19 cellular contexts compared by ENCODE assay signal in the genomic region with DNA sequence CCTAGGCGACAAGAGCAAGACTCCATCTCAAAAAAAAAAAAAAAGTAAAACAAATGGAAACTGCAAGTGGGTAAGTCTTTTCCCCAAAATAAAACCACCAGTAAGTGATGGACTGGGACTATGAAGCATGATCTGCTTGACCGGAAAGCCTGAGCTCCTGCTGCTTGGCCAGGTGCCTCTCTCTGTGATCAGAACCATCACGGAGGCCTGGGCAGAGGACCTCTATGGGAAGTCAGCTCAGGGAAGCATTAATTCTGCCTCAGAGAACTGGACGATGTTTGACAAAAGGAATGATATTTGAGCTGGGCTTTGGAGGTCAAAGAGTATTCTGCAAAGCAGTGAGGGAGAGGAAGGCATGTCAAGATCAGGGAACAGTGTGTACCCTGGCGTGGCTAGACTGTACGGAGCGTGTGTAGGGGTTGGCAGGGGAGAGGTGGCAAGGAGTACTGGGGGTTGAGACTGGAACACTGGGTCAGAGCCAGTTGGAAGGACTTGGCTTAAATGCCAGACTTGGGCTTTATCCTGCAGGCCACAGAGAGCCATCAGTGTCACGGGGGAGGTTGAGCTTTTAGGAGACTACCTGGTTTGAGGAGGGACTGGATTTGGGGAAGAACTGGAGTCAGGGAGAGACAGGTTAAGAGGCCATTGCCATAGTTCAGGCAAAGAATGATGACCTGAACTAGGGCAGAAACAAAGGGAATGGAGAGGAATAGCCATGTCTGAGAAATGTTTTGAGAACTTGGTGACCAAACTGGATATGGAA. TPM values are rescaled to one million over a fixed set of nuclear protein-coding genes. Genes with fewer than 3 reads are reported as not detected.
DNase-seq lines count a peak whose midpoint lies in the region; ATAC-seq and TF ChIP-seq lines count a peak whose summit lies in the region.
"Had no signal": no experiment of that assay in that cellular context is flagged by ENCODE, and none has a peak within 500 bp of the region (broad histone marks: within the 10 kb centered on the region; RNA-seq: fewer than 3 reads in every experiment).

No MANE protein-coding gene starts in this region.

- no peaks in the 10 kb centered on the region for H3K9me3 Mint-ChIP-seq in MCF 10A (ENCODE audit: unreplicated experiment)
- H3K9me3 Mint-ChIP-seq: central memory CD8-positive, alpha-beta T cell; natural killer cell treated with Interleukin-12 subunit alpha and Interleukin-12 subunit beta and Interleukin-15 and Interleukin-18, amount 100 ng/mL, for 72 hours had no signal

- no peaks in the 10 kb centered on the region for H3K27me3 ChIP-seq in breast epithelium
- H3K27me3 ChIP-seq in gastrocnemius medialis: no peaks in the 10 kb centered on the region
- H3K27me3 ChIP-seq in aorta (ENCODE audit: control insufficient read depth in 1 of 2, insufficient read depth in 2 of 2, low read length in 1 of 2): no peaks in the 10 kb centered on the region

- ATAC-seq in left ventricle myocardium superior: peak; percentile 87
- ATAC-seq in gastrocnemius medialis: peak; percentile 61 to 62
- peak; percentile 79 for ATAC-seq in aorta (ENCODE audit: low FRiP score)
- ATAC-seq: natural killer cell treated with Interleukin-12 subunit alpha and Interleukin-12 subunit beta and Interleukin-15 and Interleukin-18, amount 100 ng/mL, for 72 hours had no signal

- 10 to 15% methylated on average over 8 of the region's 8 CpGs for WGBS in aorta, 2 donors

- no peak overlapping the region for H3K4me3 Mint-ChIP-seq in MCF 10A (ENCODE audit: unreplicated experiment)
- H3K4me3 Mint-ChIP-seq: central memory CD8-positive, alpha-beta T cell; natural killer cell treated with Interleukin-12 subunit alpha and Interleukin-12 subunit beta and Interleukin-15 and Interleukin-18, amount 100 ng/mL, for 72 hours had no signal

- no peak for DNase-seq in MCF 10A (ENCODE audit: unreplicated experiment)
- DNase-seq in breast epithelium (ENCODE audit: low spot score in 2 of 2): no peak
- peak; percentile 75 for DNase-seq in left ventricle myocardium superior
- DNase-seq in gastrocnemius medialis: peak; percentile 95 to 98
- DNase-seq in aorta: peak in 1 of 2 donors; percentile 84
- DNase-seq in stimulated activated CD8-positive, alpha-beta memory T cell treated with anti-CD3 and anti-CD28 coated beads, Interleukin-4, amount 100 ng/mL, for 48 hours: no peak
- no peak for DNase-seq in activated CD4-positive, alpha-beta T cell treated with anti-CD3 and anti-CD28 coated beads, Interleukin-2, amount 50 U/mL, for 1 hour
- DNase-seq in NCI-H2227 treated with DMSO at 0.1 percent for 48 hours (lab: John Stamatoyannopoulos, UW): no peak
- DNase-seq: 8988T; activated gamma-delta T cell treated with Interleukin-2 at 50 U/mL for 16 hours; BE2C; hippocampal formation; KBM-7; NCI-H1092; NCI-H524; stimulated activated CD4-positive, alpha-beta T cell treated with anti-CD3 and anti-CD28 coated beads, Interleukin-12 subunit alpha, Interleukin-12 subunit beta, amount 100 ng/mL, for 4 hours had no signal

- CTCF ChIA-PET in MCF 10A (lab: Yijun Ruan, JAX): interaction anchor here (0.9 to 1.7 kb wide), 6 partner anchors 16 to 120 kb away, joined by 3 to 8 read pairs (median 4); no protein-coding TSS in a partner anchor

- POLR2A ChIA-PET in MCF 10A (lab: Yijun Ruan, JAX): no interaction called here

- H3K4me3 ChIP-seq in breast epithelium (no peak overlapping the region), gastrocnemius medialis (peak overlapping the region in 2 of 4 donors; percentile 4 to 35), aorta (ENCODE audit: low read length in 2 of 2) (no peak overlapping the region)

- intact Hi-C loops in MCF 10A (cut with micrococcal nuclease): no loop called here
- intact Hi-C loops in breast epithelium (cut with DNase I; ENCODE audit: low total_unique reads): no loop called here
- intact Hi-C loops in left ventricle myocardium superior (cut with micrococcal nuclease): no loop called here
- intact Hi-C loops in gastrocnemius medialis (cut with DNase I; ENCODE audit: low total_unique reads): no loop called here
- intact Hi-C loops in aorta (cut with DNase I): no loop called here

- peaks cover 24% of the 10 kb centered on the region for H3K4me1 Mint-ChIP-seq in MCF 10A (ENCODE audit: insufficient read depth, unreplicated experiment)
- H3K4me1 Mint-ChIP-seq: central memory CD8-positive, alpha-beta T cell had no signal

- H3K36me3 Mint-ChIP-seq in MCF 10A (ENCODE audit: insufficient read depth, unreplicated experiment): no peaks in the 10 kb centered on the region
- H3K36me3 Mint-ChIP-seq: natural killer cell treated with Interleukin-12 subunit alpha and Interleukin-12 subunit beta and Interleukin-15 and Interleukin-18, amount 100 ng/mL, for 72 hours had no signal

- H3K27ac ChIP-seq in breast epithelium: no peak overlapping the region
- peak overlapping the region; percentile 92 to 100 (median 98) for H3K27ac ChIP-seq in gastrocnemius medialis
- peak overlapping the region; percentile 71 to 95 for H3K27ac ChIP-seq in aorta (ENCODE audit: low read depth in 1 of 2, low read length in 2 of 2)

- no peak for TF ChIP-seq POLR2A in breast epithelium (IDR thresholded peaks at IDR 0.05)
- peak; percentile 55 to 71 for TF ChIP-seq POLR2A in gastrocnemius medialis (IDR thresholded peaks at IDR 0.05)

- TF ChIP-seq CTCF in MCF 10A (IDR thresholded peaks at IDR 0.05; ENCODE audit: unreplicated experiment): no peak
- TF ChIP-seq CTCF in breast epithelium (IDR thresholded peaks at IDR 0.05): no peak
- TF ChIP-seq CTCF in gastrocnemius medialis (IDR thresholded peaks at IDR 0.05 in 4 of 5, conservative IDR thresholded peaks at IDR 0.05 in 1 of 5): no peak

- no TSS peak for BruUV-seq in MCF 10A (replicated peaks; lab: Mats Ljungman, UMichigan)

- peaks cover 12% of the 10 kb centered on the region for H3K27me3 Mint-ChIP-seq in MCF 10A (ENCODE audit: insufficient read depth, unreplicated experiment)

- no peaks in the 10 kb centered on the region for H3K36me3 ChIP-seq in breast epithelium
- H3K36me3 ChIP-seq in gastrocnemius medialis: peaks cover 0 to 69% of the 10 kb centered on the region in 2 donors
- H3K36me3 ChIP-seq in aorta (ENCODE audit: control insufficient read depth in 1 of 2, insufficient read depth in 2 of 2, low read length in 1 of 2): peaks cover 0 to 12% of the 10 kb centered on the region in 2 donors
- H3K36me3 ChIP-seq: BE2C had no signal

- in situ Hi-C loops in gastrocnemius medialis (cut with MboI; ENCODE audit: low sequenced_read_pairs in 4 of 4): no loop called here

- H3K4me1 ChIP-seq in breast epithelium (no peaks in the 10 kb centered on the region), gastrocnemius medialis (peaks cover 83 to 85% of the 10 kb centered on the region in 2 donors), aorta (ENCODE audit: control insufficient read depth in 1 of 2, insufficient read depth in 2 of 2, low read length in 2 of 2) (peaks cover 4 to 6% of the 10 kb centered on the region in 2 donors)
- H3K4me1 ChIP-seq: BE2C had no signal

- H3K9me3 ChIP-seq in breast epithelium (no peaks in the 10 kb centered on the region), gastrocnemius medialis (no peaks in the 10 kb centered on the region), aorta (ENCODE audit: control insufficient read depth, low read length) (no peaks in the 10 kb centered on the region)
- H3K9me3 ChIP-seq: BE2C had no signal

- H3K27ac Mint-ChIP-seq in MCF 10A (ENCODE audit: low read depth, unreplicated experiment): peak overlapping the region; percentile 8
- H3K27ac Mint-ChIP-seq: natural killer cell treated with Interleukin-12 subunit alpha and Interleukin-12 subunit beta and Interleukin-15 and Interleukin-18, amount 100 ng/mL, for 72 hours had no signal

RNA-seq across cellular contexts. Expression of a gene that starts 16.4 kb away (rescaled TPM):
- total RNA-seq in MCF 10A (2022) (0.07 TPM in 1 of 2 replicates, not detected in the other), breast epithelium (100 to 1,000 TPM in 1 of 3 donors, 1 to 10 TPM in 2; 3.9 to 229 (median 6.4) TPM), left ventricle myocardium superior (243 TPM), gastrocnemius medialis (100 to 1,000 TPM; 281 to 710 (median 413) TPM), aorta (10 to 100 TPM; 24.8 to 27.7 TPM)
- polyA plus RNA-seq in aorta: 10 to 100 TPM; 15.3 to 26.9 TPM
- total RNA-seq: natural killer cell treated with Interleukin-12 subunit alpha and Interleukin-12 subunit beta and Interleukin-15 and Interleukin-18, amount 100 ng/mL, for 72 hours had no signal

RNA-seq across cellular contexts. Expression of a gene that starts 19.4 kb away (rescaled TPM):
- total RNA-seq in MCF 10A (2022): not detected in 2 replicates
- total RNA-seq in breast epithelium: 1 to 10 TPM in 1 of 3 donors, not detected in 2; 4.5 TPM
- not detected for total RNA-seq in left ventricle myocardium superior
- total RNA-seq in gastrocnemius medialis: under 1 TPM in 2 of 4 donors, not detected in 2; 0.07 to 0.47 TPM
- total RNA-seq in aorta: under 1 TPM in 1 of 2 donors, not detected in 1; 0.19 TPM
- under 1 TPM in 1 of 2 donors, not detected in 1; 0.36 TPM for polyA plus RNA-seq in aorta
- total RNA-seq: natural killer cell treated with Interleukin-12 subunit alpha and Interleukin-12 subunit beta and Interleukin-15 and Interleukin-18, amount 100 ng/mL, for 72 hours had no signal

RNA-seq across cellular contexts. Expression of a gene that starts 33.6 kb away (rescaled TPM):
- total RNA-seq in MCF 10A (2022) (13.8 and 19.7 TPM in 2 replicates), breast epithelium (10 to 100 TPM; 21.0 to 35.7 (median 24.5) TPM), left ventricle myocardium superior (19.2 TPM), gastrocnemius medialis (10 to 100 TPM in 1 of 4 donors, 1 to 10 TPM in 3; 3.4 to 12.8 (median 8.7) TPM), aorta (10 to 100 TPM; 29.5 to 33.5 TPM)
- polyA plus RNA-seq in aorta: 10 to 100 TPM; 10.5 to 48.0 TPM

RNA-seq across cellular contexts. Expression of a gene that starts 50.6 kb away (rescaled TPM):
- 0.07 TPM in 1 of 2 replicates, not detected in the other for total RNA-seq in MCF 10A (2022)
- not detected for total RNA-seq in breast epithelium
- total RNA-seq in left ventricle myocardium superior: not detected
- total RNA-seq in gastrocnemius medialis: not detected
- total RNA-seq in aorta: not detected
- not detected for polyA plus RNA-seq in aorta
- total RNA-seq: mesenteric fat pad; natural killer cell treated with Interleukin-12 subunit alpha and Interleukin-12 subunit beta and Interleukin-15 and Interleukin-18, amount 100 ng/mL, for 72 hours had no signal

RNA-seq across cellular contexts. Expression of a gene that starts 58.4 kb away (rescaled TPM):
- total RNA-seq in MCF 10A (2022): not detected in 2 replicates
- under 1 TPM in 1 of 3 donors, not detected in 2; 0.59 TPM for total RNA-seq in breast epithelium
- 20.0 TPM for total RNA-seq in left ventricle myocardium superior
- total RNA-seq in gastrocnemius medialis: 100 to 1,000 TPM; 255 to 894 (median 358) TPM
- total RNA-seq in aorta: 1 to 10 TPM; 1.6 to 4.4 TPM
- polyA plus RNA-seq in aorta: 10 to 100 TPM in 1 of 2 donors, 1 to 10 TPM in 1; 3.5 to 15.2 TPM
- total RNA-seq: natural killer cell treated with Interleukin-12 subunit alpha and Interleukin-12 subunit beta and Interleukin-15 and Interleukin-18, amount 100 ng/mL, for 72 hours had no signal

Comparison
In these comparisons a context has a peak if more than half of its experiments do, and no peak if none do; other contexts are left out.
1. DNase-seq: peak in left ventricle myocardium superior (single experiment) and gastrocnemius medialis (2 of 2); none in MCF 10A (single experiment), breast epithelium (0 of 2), stimulated activated CD8-positive, alpha-beta memory T cell treated with anti-CD3 and anti-CD28 coated beads, Interleukin-4, amount 100 ng/mL, for 48 hours (single experiment), activated CD4-positive, alpha-beta T cell treated with anti-CD3 and anti-CD28 coated beads, Interleukin-2, amount 50 U/mL, for 1 hour (single experiment) and NCI-H2227 treated with DMSO at 0.1 percent for 48 hours (single experiment).
2. H3K27ac ChIP-seq: peak in gastrocnemius medialis (4 of 4) and aorta (2 of 2); none in breast epithelium (0 of 2).
3. Peak in every context shown above with its lines, with median percentiles within 50 percentile points of each other: ATAC-seq.